6 cellular contexts compared by ENCODE assay signal in the genomic region with DNA sequence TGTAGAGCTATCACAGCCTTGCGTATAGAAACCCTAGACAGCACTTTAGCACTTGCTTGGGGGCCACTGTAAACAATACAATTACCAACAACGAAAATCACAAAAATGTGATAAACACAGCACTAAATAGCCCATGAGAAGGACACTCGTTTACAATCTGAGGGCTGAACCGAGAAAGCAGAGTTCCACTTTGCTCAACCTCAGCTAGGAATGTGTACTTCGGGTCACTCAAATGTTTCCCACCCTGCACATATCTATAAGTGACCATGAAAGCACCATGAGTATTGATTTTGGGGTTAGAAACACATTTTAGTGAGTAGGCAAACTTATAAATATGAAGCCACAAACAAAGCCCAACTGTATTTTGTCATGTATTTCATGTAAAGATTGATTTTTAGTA.
"Had no signal": no experiment of that assay in that cellular context is flagged by ENCODE, and none has a peak within 500 bp of the region (broad histone marks: within the 10 kb centered on the region; RNA-seq: fewer than 3 reads in every experiment).

No MANE protein-coding gene starts in this region.

- H3K9me3 Mint-ChIP-seq: IgD-negative memory B cell had no signal

- H3K4me1 Mint-ChIP-seq: IgD-negative memory B cell had no signal

- H3K4me3 Mint-ChIP-seq: IgD-negative memory B cell had no signal

- H3K36me3 Mint-ChIP-seq: IgD-negative memory B cell had no signal

- DNase-seq: IMR-90, KBM-7, KG1 had no signal

- H3K27ac Mint-ChIP-seq: IgD-negative memory B cell had no signal

- FAIRE-seq: HTR-8/SVneo had no signal

- H3K27ac ChIP-seq: HL-60 had no signal
